11 cellular contexts compared by ENCODE assay signal in genomic region chr7:44984478-44984758, GRCh38. TPM values are rescaled to one million over a fixed set of nuclear protein-coding genes. Genes with fewer than 3 reads are reported as not detected.
DNase-seq lines count a peak whose midpoint lies in the region; ATAC-seq and TF ChIP-seq lines count a peak whose summit lies in the region.
"Had no signal": no experiment of that assay in that cellular context is flagged by ENCODE, and none has a peak within 500 bp of the region (broad histone marks: within the 10 kb centered on the region; RNA-seq: fewer than 3 reads in every experiment).

No MANE protein-coding gene starts in this region.

- H3K4ac ChIP-seq in IMR-90 (ENCODE audit: low read depth, low read length), result no peak overlapping the region

- BruUV-seq in IMR-90 (replicated peaks; lab: Mats Ljungman, UMichigan), result no TSS peak

- peak overlapping the region; percentile 89 to 100 (median 99) for H3K27ac Mint-ChIP-seq in CD4-positive, alpha-beta memory T cell
- peak overlapping the region in 7 of 9 donors; percentile 97 to 99 (median 98) for H3K27ac Mint-ChIP-seq in naive thymus-derived CD4-positive, alpha-beta T cell

- TF ChIP-seq POLR2A in IMR-90 (IDR thresholded peaks at IDR 0.05; ENCODE audit: low read depth, low read length), result no peak
- no peak for TF ChIP-seq POLR2A in sigmoid colon (IDR thresholded peaks at IDR 0.05)

- no peak for TF ChIP-seq RAD21 in IMR-90 (IDR thresholded peaks at IDR 0.05; ENCODE audit: low read length)

- H2BK20ac ChIP-seq in IMR-90 (ENCODE audit: low read depth, low read length), result no peak overlapping the region

- no peaks in the 10 kb centered on the region for H3K27me3 Mint-ChIP-seq in CD4-positive, alpha-beta memory T cell
- H3K27me3 Mint-ChIP-seq in naive thymus-derived CD4-positive, alpha-beta T cell, result no peaks in the 10 kb centered on the region

- no peak overlapping the region for H2AK5ac ChIP-seq in IMR-90 (ENCODE audit: low read depth, low read length)

- H2AFZ ChIP-seq in IMR-90 (replicated peaks; ENCODE audit: low read length, poor library complexity), result no peak overlapping the region

- peaks cover 51 to 84% (median 67%) of the 10 kb centered on the region in 4 donors for H3K4me1 Mint-ChIP-seq in CD4-positive, alpha-beta memory T cell
- peaks cover 41 to 83% (median 76%) of the 10 kb centered on the region in 7 donors for H3K4me1 Mint-ChIP-seq in naive thymus-derived CD4-positive, alpha-beta T cell

- TF ChIP-seq CTCF in IMR-90 (conservative IDR thresholded peaks at IDR 0.05; ENCODE audit: low read depth, low read length) (no peak), sigmoid colon (IDR thresholded peaks at IDR 0.05) (no peak)

- H3K9me3 ChIP-seq in CD4-positive, alpha-beta memory T cell (ENCODE audit: control insufficient read depth in 1 of 2, low read length in 2 of 2), result no peaks in the 10 kb centered on the region
- H3K9me3 ChIP-seq in IMR-90 (ENCODE audit: control insufficient read depth, insufficient read depth, low read length), result no peaks in the 10 kb centered on the region
- no peaks in the 10 kb centered on the region for H3K9me3 ChIP-seq in adipocyte (ENCODE audit: control insufficient read depth, low read length)
- H3K9me3 ChIP-seq in naive thymus-derived CD4-positive, alpha-beta T cell (ENCODE audit: control insufficient read depth in 2 of 3, low read length in 3 of 3), result no peaks in the 10 kb centered on the region
- H3K9me3 ChIP-seq in sigmoid colon, result no peaks in the 10 kb centered on the region

- H3K27ac ChIP-seq in CD4-positive, alpha-beta memory T cell (ENCODE audit: low read depth, low read length), result peak overlapping the region; percentile 98
- H3K27ac ChIP-seq in IMR-90 (ENCODE audit: insufficient read depth, low read length), result no peak overlapping the region
- peak overlapping the region; percentile 97 for H3K27ac ChIP-seq in naive thymus-derived CD4-positive, alpha-beta T cell (ENCODE audit: low read depth, low read length)
- peak overlapping the region in 1 of 4 donors; percentile 12 for H3K27ac ChIP-seq in sigmoid colon

- peaks cover 75% of the 10 kb centered on the region for H3K4me1 ChIP-seq in CD4-positive, alpha-beta memory T cell (ENCODE audit: insufficient read depth, low read length)
- H3K4me1 ChIP-seq in IMR-90 (ENCODE audit: control insufficient read depth, insufficient read depth, low read length) (peaks cover 13% of the 10 kb centered on the region), adipocyte (ENCODE audit: control insufficient read depth, insufficient read depth, low read length) (peaks cover 45% of the 10 kb centered on the region), sigmoid colon (peaks cover 0 to 41% (median 30%) of the 10 kb centered on the region in 4 donors)
- peaks cover 44 to 53% of the 10 kb centered on the region in 2 donors for H3K4me1 ChIP-seq in naive thymus-derived CD4-positive, alpha-beta T cell (ENCODE audit: control insufficient read depth in 2 of 2, insufficient read depth in 2 of 2, low read length in 2 of 2)

- no peak overlapping the region for H4K8ac ChIP-seq in IMR-90 (ENCODE audit: low read depth in 2 of 2, low read length in 2 of 2)

- no peak overlapping the region for H3K18ac ChIP-seq in IMR-90 (ENCODE audit: low read depth, low read length)

- dilution Hi-C loops in IMR-90 (cut with HindIII; ENCODE audit: low sequenced_read_pairs, unreplicated experiment), result no loop called here

- H3K4me3 Mint-ChIP-seq in CD4-positive, alpha-beta memory T cell, result peak overlapping the region; percentile 53 to 98 (median 96)
- peak overlapping the region; percentile 50 to 100 (median 96) for H3K4me3 Mint-ChIP-seq in naive thymus-derived CD4-positive, alpha-beta T cell

- no peak overlapping the region for H3K56ac ChIP-seq in IMR-90 (ENCODE audit: extremely low read depth, insufficient read depth, low read length)

- peaks cover 38 to 58% of the 10 kb centered on the region in 2 donors for H3K36me3 Mint-ChIP-seq in CD4-positive, alpha-beta memory T cell
- H3K36me3 Mint-ChIP-seq in naive thymus-derived CD4-positive, alpha-beta T cell, result peaks cover 5 to 43% (median 30%) of the 10 kb centered on the region in 5 donors

- H3K79me1 ChIP-seq in IMR-90 (ENCODE audit: low read depth in 1 of 2, low read length in 2 of 2), result peaks cover 18 to 45% of the 10 kb centered on the region in 2 experiments

- no peak overlapping the region for H2AK9ac ChIP-seq in IMR-90 (replicated peaks; ENCODE audit: low read depth, low read length, poor library complexity)

- H3K23ac ChIP-seq in IMR-90 (ENCODE audit: low read depth, low read length), result peak overlapping the region; percentile 46; the same call in 1 of the 2 replicates

- POLR2A ChIA-PET in CD4-positive, alpha-beta memory T cell (lab: Charles Lee; ENCODE audit: partially characterized antibody), result interaction anchor here (2.1 to 21.9 kb wide), 3 partner anchors 11 to 46 kb away, joined by 11 to 551 read pairs (median 479); partner anchors contain the start of gene CCM2
- POLR2A ChIA-PET in IMR-90 (lab: Charles Lee; ENCODE audit: unreplicated experiment), result no interaction called here
- POLR2A ChIA-PET in naive thymus-derived CD4-positive, alpha-beta T cell (lab: Charles Lee), result interaction anchor here (1.1 to 19.9 kb wide), 2 partner anchors 9 to 16 kb away, joined by 4 to 309 read pairs; partner anchors contain the start of gene CCM2

- no peak for ATAC-seq in IMR-90 (ENCODE audit: low read depth)
- no peak for ATAC-seq in naive thymus-derived CD4-positive, alpha-beta T cell

- H3K14ac ChIP-seq in IMR-90 (replicated peaks; ENCODE audit: low read depth, low read length), result no peak overlapping the region

- 70% methylated on average over 3 of the region's 3 CpGs; no CpG with 5 or more reads in 1 of the 2 experiments for WGBS in IMR-90 (ENCODE audit: extremely low coverage in 2 of 2, insufficient read length in 1 of 2), 2 experiments
- 43 to 65% methylated on average over 3 of the region's 3 CpGs for WGBS in sigmoid colon, 2 donors

- intact Hi-C loops in CD4-positive, alpha-beta memory T cell (cut with micrococcal nuclease), result no loop called here
- intact Hi-C loops in IMR-90 (cut with micrococcal nuclease) (no loop called here), sigmoid colon (cut with DNase I) (loop anchor here (10.0 kb wide), 1 partner anchor 400 kb away; the partner anchor contains the start of gene TMED4)
- intact Hi-C loops in naive thymus-derived CD4-positive, alpha-beta T cell (cut with micrococcal nuclease), result no loop called here

- peaks cover 12% of the 10 kb centered on the region; the same call in 1 of the 2 replicates for H3K9me1 ChIP-seq in IMR-90 (ENCODE audit: insufficient read depth, low read length)

- H2BK5ac ChIP-seq in IMR-90 (ENCODE audit: low read depth, low read length, poor library complexity, severe bottlenecking), result no peak overlapping the region

- no peak overlapping the region for H3K4me2 ChIP-seq in IMR-90 (ENCODE audit: low read depth, low read length)

- H2BK15ac ChIP-seq in IMR-90 (ENCODE audit: low read depth, low read length), result no peak overlapping the region

- H3K27me3 ChIP-seq in CD4-positive, alpha-beta memory T cell (ENCODE audit: insufficient read depth, low read length), result no peaks in the 10 kb centered on the region
- H3K27me3 ChIP-seq in IMR-90 (ENCODE audit: control insufficient read depth, insufficient read depth, low read length) (no peaks in the 10 kb centered on the region), adipocyte (replicated peaks; ENCODE audit: control insufficient read depth, insufficient read depth, low read length) (no peaks in the 10 kb centered on the region), sigmoid colon (no peaks in the 10 kb centered on the region)
- H3K27me3 ChIP-seq in naive thymus-derived CD4-positive, alpha-beta T cell (ENCODE audit: control insufficient read depth in 2 of 2, insufficient read depth in 2 of 2, low read length in 2 of 2), result no peaks in the 10 kb centered on the region

- H3K36me3 ChIP-seq in CD4-positive, alpha-beta memory T cell (ENCODE audit: insufficient read depth, low read length), result peaks cover 30% of the 10 kb centered on the region
- H3K36me3 ChIP-seq in IMR-90 (ENCODE audit: control insufficient read depth, insufficient read depth, low read length) (peaks cover 29% of the 10 kb centered on the region), adipocyte (ENCODE audit: control insufficient read depth, insufficient read depth, low read length, severe bottlenecking) (peaks cover 40% of the 10 kb centered on the region), sigmoid colon (peaks cover 0 to 45% (median 23%) of the 10 kb centered on the region in 4 donors)
- H3K36me3 ChIP-seq in naive thymus-derived CD4-positive, alpha-beta T cell (ENCODE audit: control insufficient read depth in 2 of 3, insufficient read depth in 3 of 3, low read length in 3 of 3), result peaks cover 15 to 32% (median 24%) of the 10 kb centered on the region in 3 experiments

- no peak overlapping the region for H2BK120ac ChIP-seq in IMR-90 (ENCODE audit: low read depth, low read length)

- peaks cover 0 to 3% (median 0%) of the 10 kb centered on the region in 8 donors for H3K9me3 Mint-ChIP-seq in CD4-positive, alpha-beta memory T cell
- no peaks in the 10 kb centered on the region for H3K9me3 Mint-ChIP-seq in naive thymus-derived CD4-positive, alpha-beta T cell

- in situ Hi-C loops in IMR-90 (cut with MboI; ENCODE audit: low sequenced_read_pairs), result no loop called here

- H3K4me3 ChIP-seq in CD4-positive, alpha-beta memory T cell (ENCODE audit: low read length in 2 of 2), result peak overlapping the region in 1 of 2 donors; percentile 20
- H3K4me3 ChIP-seq in IMR-90 (ENCODE audit: insufficient read depth, low read depth, low read length) (no peak overlapping the region), adipocyte (ENCODE audit: low read length) (peak overlapping the region; percentile 88), sigmoid colon (no peak overlapping the region)
- H3K4me3 ChIP-seq in naive thymus-derived CD4-positive, alpha-beta T cell (ENCODE audit: low read length), result no peak overlapping the region

- no peak for TF ChIP-seq EP300 in sigmoid colon (IDR thresholded peaks at IDR 0.05)

- no peak overlapping the region for H4K91ac ChIP-seq in IMR-90 (ENCODE audit: insufficient read depth, low read depth, low read length)

- H3K9ac ChIP-seq in IMR-90 (ENCODE audit: low read depth, low read length) (no peak overlapping the region), adipocyte (ENCODE audit: low read length) (peak overlapping the region; percentile 49)

- peak in 1 of 5 donors; percentile 21 for DNase-seq in CD4-positive, alpha-beta memory T cell
- DNase-seq in IMR-90 (no peak), adipocyte (ENCODE audit: low read depth) (no peak), sigmoid colon (no peak), NCI-H345 (lab: John Stamatoyannopoulos, UW) (no peak), cerebellar cortex (ENCODE audit: low spot score) (no peak)
- no peak for DNase-seq in naive thymus-derived CD4-positive, alpha-beta T cell
- no peak for DNase-seq in stimulated activated CD4-positive, alpha-beta T cell treated with anti-CD3 and anti-CD28 coated beads, Interleukin-4, amount 100 ng/mL, for 1 hour
- DNase-seq: NCI-H510A, retina, T1000 had no signal

- peaks cover 27% of the 10 kb centered on the region for H4K20me1 ChIP-seq in IMR-90 (ENCODE audit: insufficient read depth, low read length)

- CTCF ChIA-PET in CD4-positive, alpha-beta memory T cell (lab: Charles Lee; ENCODE audit: partially characterized antibody), result interaction anchor here (3.9 kb wide), 1 partner anchor 11 kb away, joined by 21 read pairs; no protein-coding TSS in a partner anchor
- CTCF ChIA-PET in IMR-90 (lab: Yijun Ruan, JAX), result no interaction called here
- CTCF ChIA-PET in naive thymus-derived CD4-positive, alpha-beta T cell (lab: Charles Lee), result interaction anchor here (0.6 to 1.6 kb wide), 2 partner anchors 10 to 16 kb away, joined by 3 read pairs; no protein-coding TSS in a partner anchor

- H4K5ac ChIP-seq in IMR-90 (ENCODE audit: low read depth, low read length), result no peak overlapping the region

RNA-seq across cellular contexts. Expression of gene MYO1G, which starts 5.6 kb away (rescaled TPM):
- total RNA-seq in CD4-positive, alpha-beta memory T cell, result 10 to 100 TPM; 92.9 to 94.2 TPM
- 100 to 1,000 TPM; 143 to 168 TPM for polyA plus RNA-seq in CD4-positive, alpha-beta memory T cell
- under 0.01 TPM in 2 replicates for total RNA-seq in IMR-90 (2012; rRNA removed)
- polyA plus RNA-seq in IMR-90 (2012; rRNA removed), result 0.02 and 0.04 TPM in 2 replicates
- 0.01 TPM in 1 of 2 replicates, not detected in the other for polyA plus RNA-seq in IMR-90 (2012; cell fraction: cytosol; rRNA removed)
- polyA plus RNA-seq in IMR-90 (2012; cell fraction: nucleus; rRNA removed; ENCODE audit: low replicate concordance), result 0.16 and 0.21 TPM in 2 replicates
- total RNA-seq in naive thymus-derived CD4-positive, alpha-beta T cell, result 100 to 1,000 TPM in 3 of 5 experiments, 10 to 100 TPM in 2; 29.2 to 385 (median 107) TPM
- 10 to 100 TPM; 51.1 to 76.0 TPM for polyA plus RNA-seq in naive thymus-derived CD4-positive, alpha-beta T cell
- total RNA-seq in sigmoid colon, result 1 to 10 TPM; 1.1 to 3.4 (median 1.1) TPM
- polyA plus RNA-seq in sigmoid colon, result 10 to 100 TPM in 1 of 3 donors, 1 to 10 TPM in 2; 2.4 to 19.5 (median 2.8) TPM

RNA-seq across cellular contexts. Expression of gene CCM2, which starts 15.6 kb away (rescaled TPM):
- 100 to 1,000 TPM; 192 to 200 TPM for total RNA-seq in CD4-positive, alpha-beta memory T cell
- 10 to 100 TPM; 82.1 to 91.9 TPM for polyA plus RNA-seq in CD4-positive, alpha-beta memory T cell
- total RNA-seq in IMR-90 (2012; rRNA removed) (56.1 and 65.2 TPM in 2 replicates), sigmoid colon (10 to 100 TPM; 28.1 to 40.7 (median 36.3) TPM)
- polyA plus RNA-seq in IMR-90 (2012; rRNA removed) (71.7 and 78.5 TPM in 2 replicates), sigmoid colon (10 to 100 TPM; 29.1 to 54.2 (median 29.4) TPM)
- 50.3 and 98.2 TPM in 2 replicates for polyA plus RNA-seq in IMR-90 (2012; cell fraction: cytosol; rRNA removed)
- 45.6 and 112 TPM in 2 replicates for polyA plus RNA-seq in IMR-90 (2012; cell fraction: nucleus; rRNA removed; ENCODE audit: low replicate concordance)
- total RNA-seq in naive thymus-derived CD4-positive, alpha-beta T cell, result 100 to 1,000 TPM in 3 of 5 experiments, 10 to 100 TPM in 2; 80.4 to 200 (median 119) TPM
- 100 to 1,000 TPM in 1 of 2 donors, 10 to 100 TPM in 1; 75.9 to 123 TPM for polyA plus RNA-seq in naive thymus-derived CD4-positive, alpha-beta T cell

Comparison
In these comparisons a context has a peak if more than half of its experiments do, and no peak if none do; other contexts are left out.
1. RNA of gene MYO1G, which starts 5.6 kb away (total RNA-seq): 29.2 to 385 TPM in naive thymus-derived CD4-positive, alpha-beta T cell and 92.9 to 94.2 TPM in CD4-positive, alpha-beta memory T cell; 1.1 to 3.4 TPM in sigmoid colon and under 0.01 TPM in IMR-90; every median in the first group is over 4 times any median in the second.